Comparison of ENCODE assay signal across 25 cellular contexts in genomic region chr2:12061785-12062184, GRCh38.
DNase-seq lines count a peak whose midpoint lies in the region; ATAC-seq and TF ChIP-seq lines count a peak whose summit lies in the region.
"Had no signal": no experiment of that assay in that cellular context is flagged by ENCODE, and none has a peak within 500 bp of the region (broad histone marks: within the 10 kb centered on the region; RNA-seq: fewer than 3 reads in every experiment).

No MANE protein-coding gene starts in this region.

- no peak overlapping the region for H2BK120ac ChIP-seq in IMR-90 (ENCODE audit: low read depth, low read length)

- H3K18ac ChIP-seq in IMR-90 (ENCODE audit: low read depth, low read length): peak overlapping the region; percentile 41; the same call in 1 of the 2 replicates

- no TSS peak for BruUV-seq in IMR-90 (replicated peaks; lab: Mats Ljungman, UMichigan)

- CTCF ChIA-PET in IMR-90 (lab: Yijun Ruan, JAX): no interaction called here

- H3K36me3 Mint-ChIP-seq in immature natural killer cell: peaks cover 0 to 31% (median 5%) of the 10 kb centered on the region in 3 donors
- H3K36me3 Mint-ChIP-seq: CD4-positive, alpha-beta memory T cell had no signal

- TF ChIP-seq CTCF in IMR-90 (conservative IDR thresholded peaks at IDR 0.05; ENCODE audit: low read depth, low read length) (no peak), testis (IDR thresholded peaks at IDR 0.05) (no peak)

- intact Hi-C loops in IMR-90 (cut with micrococcal nuclease): no loop called here
- intact Hi-C loops in testis (cut with DNase I; ENCODE audit: low total_unique reads): no loop called here

- no peak overlapping the region for H4K8ac ChIP-seq in IMR-90 (ENCODE audit: low read depth in 2 of 2, low read length in 2 of 2)

- no peak overlapping the region for H3K9ac ChIP-seq in IMR-90 (ENCODE audit: low read depth, low read length)
- H3K9ac ChIP-seq: BLaER1, SK-N-SH had no signal

- H3K9me3 ChIP-seq in IMR-90 (ENCODE audit: control insufficient read depth, insufficient read depth, low read length) (no peaks in the 10 kb centered on the region), testis (no peaks in the 10 kb centered on the region)
- H3K9me3 ChIP-seq: Caco-2, SK-N-SH had no signal

- ATAC-seq in IMR-90 (ENCODE audit: low read depth): no peak
- ATAC-seq in GM19463 (IDR thresholded peaks at IDR 0.05; ENCODE audit: unreplicated experiment): no peak
- ATAC-seq: GM12878, K562 had no signal

- H4K5ac ChIP-seq in IMR-90 (ENCODE audit: low read depth, low read length): no peak overlapping the region

- no peak for TF ChIP-seq POLR2A in IMR-90 (IDR thresholded peaks at IDR 0.05; ENCODE audit: low read depth, low read length)
- TF ChIP-seq POLR2A in testis (IDR thresholded peaks at IDR 0.05): no peak

- in situ Hi-C loops in IMR-90 (cut with MboI; ENCODE audit: low sequenced_read_pairs): no loop called here

- H3K4me1 Mint-ChIP-seq in immature natural killer cell: peaks cover 96 to 100% of the 10 kb centered on the region in 2 donors

- dilution Hi-C loops in IMR-90 (cut with HindIII; ENCODE audit: low sequenced_read_pairs, unreplicated experiment): no loop called here

- H2AK9ac ChIP-seq in IMR-90 (replicated peaks; ENCODE audit: low read depth, low read length, poor library complexity): no peak overlapping the region

- H3K4me3 Mint-ChIP-seq in immature natural killer cell: peak overlapping the region in 4 of 5 donors; percentile 82 to 97 (median 92)
- H3K4me3 Mint-ChIP-seq: CD4-positive, alpha-beta memory T cell had no signal

- peak overlapping the region in 4 of 6 donors; percentile 37 to 96 (median 66) for H3K27ac Mint-ChIP-seq in immature natural killer cell
- H3K27ac Mint-ChIP-seq: CD4-positive, alpha-beta memory T cell had no signal

- no peak overlapping the region for H3K23ac ChIP-seq in IMR-90 (ENCODE audit: low read depth, low read length)

- H2BK20ac ChIP-seq in IMR-90 (ENCODE audit: low read depth, low read length): no peak overlapping the region

- no peak overlapping the region for H3K14ac ChIP-seq in IMR-90 (replicated peaks; ENCODE audit: low read depth, low read length)

- peaks cover 0 to 8% (median 2%) of the 10 kb centered on the region in 6 donors for H3K9me3 Mint-ChIP-seq in immature natural killer cell

- no peak overlapping the region for H3K4ac ChIP-seq in IMR-90 (ENCODE audit: low read depth, low read length)

- WGBS in IMR-90 (ENCODE audit: extremely low coverage in 2 of 2, insufficient read length in 1 of 2), 2 experiments: no CpG with 5 or more reads among the region's 2 CpGs
- WGBS in testis, 2 donors: 26 to 44% methylated on average over 2 of the region's 2 CpGs

- peaks cover 12 to 27% (median 14%) of the 10 kb centered on the region in 3 donors for H3K27me3 Mint-ChIP-seq in immature natural killer cell (ENCODE audit: low read depth in 3 of 3)

- no peak overlapping the region for H3K56ac ChIP-seq in IMR-90 (ENCODE audit: extremely low read depth, insufficient read depth, low read length)

- no peak overlapping the region for H4K91ac ChIP-seq in IMR-90 (ENCODE audit: insufficient read depth, low read depth, low read length)

- POLR2A ChIA-PET in IMR-90 (lab: Charles Lee; ENCODE audit: unreplicated experiment): no interaction called here

- H3K4me1 ChIP-seq in IMR-90 (ENCODE audit: control insufficient read depth, insufficient read depth, low read length): peaks cover 17% of the 10 kb centered on the region
- H3K4me1 ChIP-seq in testis: peaks cover 22% of the 10 kb centered on the region
- H3K4me1 ChIP-seq: Caco-2 had no signal

- no peaks in the 10 kb centered on the region for H3K27me3 ChIP-seq in IMR-90 (ENCODE audit: control insufficient read depth, insufficient read depth, low read length)
- H3K27me3 ChIP-seq in testis: no peaks in the 10 kb centered on the region
- H3K27me3 ChIP-seq: BLaER1 had no signal

- H3K4me3 ChIP-seq in IMR-90 (ENCODE audit: insufficient read depth, low read depth, low read length) (no peak overlapping the region), testis (no peak overlapping the region)
- H3K4me3 ChIP-seq: BLaER1, GM12878, K562 had no signal

- no peaks in the 10 kb centered on the region for H3K79me1 ChIP-seq in IMR-90 (ENCODE audit: low read depth in 1 of 2, low read length in 2 of 2)

- no peak overlapping the region for H2BK15ac ChIP-seq in IMR-90 (ENCODE audit: low read depth, low read length)

- DNase-seq in IMR-90: no peak
- peak; percentile 49 for DNase-seq in astrocyte of the hippocampus (ENCODE audit: low read depth, low spot score)
- no peak for DNase-seq in immature natural killer cell
- DNase-seq in testis: no peak
- DNase-seq in putamen (ENCODE audit: low spot score): no peak
- no peak for DNase-seq in Ammon's horn (ENCODE audit: low spot score)
- DNase-seq: Caco-2; CD4-positive, alpha-beta memory T cell; DMS 273 treated with DMSO at 0.1 percent for 48 hours; DMS79 treated with DMSO at 0.1 percent for 48 hours; GOT3; NCI-H1105; NCI-H1694; NCI-H2081; NCI-H2171; NCI-H345; NCI-H524; NCI-H774; NK-92 treated with Interleukin-12 subunit alpha and Interleukin-12 subunit beta, amount 100 ng/mL, for 24 hours; SIG-M5; SK-N-SH had no signal

- H4K20me1 ChIP-seq in IMR-90 (ENCODE audit: insufficient read depth, low read length): no peaks in the 10 kb centered on the region
- H4K20me1 ChIP-seq: BLaER1 had no signal

- no peak overlapping the region for H3K27ac ChIP-seq in IMR-90 (ENCODE audit: insufficient read depth, low read length)
- peak overlapping the region; percentile 53 to 67 for H3K27ac ChIP-seq in testis
- H3K27ac ChIP-seq: BLaER1 had no signal

- no peak overlapping the region for H2BK5ac ChIP-seq in IMR-90 (ENCODE audit: low read depth, low read length, poor library complexity, severe bottlenecking)

- no peak overlapping the region for H2AFZ ChIP-seq in IMR-90 (replicated peaks; ENCODE audit: low read length, poor library complexity)

- no peak overlapping the region for H2AK5ac ChIP-seq in IMR-90 (ENCODE audit: low read depth, low read length)

- no peak for TF ChIP-seq RAD21 in IMR-90 (IDR thresholded peaks at IDR 0.05; ENCODE audit: low read length)

- H3K9me1 ChIP-seq in IMR-90 (ENCODE audit: insufficient read depth, low read length): peaks cover 6% of the 10 kb centered on the region

- no peaks in the 10 kb centered on the region for H3K36me3 ChIP-seq in IMR-90 (ENCODE audit: control insufficient read depth, insufficient read depth, low read length)
- H3K36me3 ChIP-seq in testis (ENCODE audit: low read depth, missing control alignments): no peaks in the 10 kb centered on the region
- H3K36me3 ChIP-seq: BLaER1 had no signal

- no peak overlapping the region; the same call in 1 of the 2 replicates for H3K4me2 ChIP-seq in IMR-90 (ENCODE audit: low read depth, low read length)
- H3K4me2 ChIP-seq: BLaER1, SK-N-SH had no signal

TF ChIP-seq in IMR-90, 13 proteins besides CTCF, POLR2A, EP300 and RAD21:
- TF ChIP-seq BHLHE40 (IDR thresholded peaks at IDR 0.05; ENCODE audit: low read depth, low read length): no peak
- TF ChIP-seq, protein P1, sequence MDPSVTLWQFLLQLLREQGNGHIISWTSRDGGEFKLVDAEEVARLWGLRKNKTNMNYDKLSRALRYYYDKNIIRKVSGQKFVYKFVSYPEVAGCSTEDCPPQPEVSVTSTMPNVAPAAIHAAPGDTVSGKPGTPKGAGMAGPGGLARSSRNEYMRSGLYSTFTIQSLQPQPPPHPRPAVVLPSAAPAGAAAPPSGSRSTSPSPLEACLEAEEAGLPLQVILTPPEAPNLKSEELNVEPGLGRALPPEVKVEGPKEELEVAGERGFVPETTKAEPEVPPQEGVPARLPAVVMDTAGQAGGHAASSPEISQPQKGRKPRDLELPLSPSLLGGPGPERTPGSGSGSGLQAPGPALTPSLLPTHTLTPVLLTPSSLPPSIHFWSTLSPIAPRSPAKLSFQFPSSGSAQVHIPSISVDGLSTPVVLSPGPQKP (IDR thresholded peaks at IDR 0.05; ENCODE audit: borderline replicate concordance, low read depth, low read length): no peak
- TF ChIP-seq, protein P2, sequence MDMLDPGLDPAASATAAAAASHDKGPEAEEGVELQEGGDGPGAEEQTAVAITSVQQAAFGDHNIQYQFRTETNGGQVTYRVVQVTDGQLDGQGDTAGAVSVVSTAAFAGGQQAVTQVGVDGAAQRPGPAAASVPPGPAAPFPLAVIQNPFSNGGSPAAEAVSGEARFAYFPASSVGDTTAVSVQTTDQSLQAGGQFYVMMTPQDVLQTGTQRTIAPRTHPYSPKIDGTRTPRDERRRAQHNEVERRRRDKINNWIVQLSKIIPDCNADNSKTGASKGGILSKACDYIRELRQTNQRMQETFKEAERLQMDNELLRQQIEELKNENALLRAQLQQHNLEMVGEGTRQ (IDR thresholded peaks at IDR 0.05; ENCODE audit: low read depth, low read length): no peak
- TF ChIP-seq SMC3 (IDR thresholded peaks at IDR 0.05; ENCODE audit: low read depth, low read length): no peak
- no peak for TF ChIP-seq RFX5 (IDR thresholded peaks at IDR 0.05; ENCODE audit: low read depth, low read length)
- TF ChIP-seq MXI1 (IDR thresholded peaks at IDR 0.05; ENCODE audit: borderline replicate concordance, low read depth, low read length): no peak
- TF ChIP-seq CHD1 (IDR thresholded peaks at IDR 0.05; ENCODE audit: low read depth, low read length): no peak
- TF ChIP-seq CEBPB (IDR thresholded peaks at IDR 0.05; ENCODE audit: low read depth, low read length): no peak
- no peak for TF ChIP-seq FOS (IDR thresholded peaks at IDR 0.05; ENCODE audit: low read depth, low read length)
- TF ChIP-seq MAFK (IDR thresholded peaks at IDR 0.05; ENCODE audit: low read depth, low read length): no peak
- no peak for TF ChIP-seq NFE2L2 (IDR thresholded peaks at IDR 0.05; ENCODE audit: low read depth, low read length)
- no peak for TF ChIP-seq RCOR1 (IDR thresholded peaks at IDR 0.05; ENCODE audit: insufficient replicate concordance, low read length)
- no peak for TF ChIP-seq MAZ (IDR thresholded peaks at IDR 0.05; ENCODE audit: borderline replicate concordance, low read depth, low read length)
